Comparison of ENCODE assay signal across 19 cellular contexts in the genomic region with DNA sequence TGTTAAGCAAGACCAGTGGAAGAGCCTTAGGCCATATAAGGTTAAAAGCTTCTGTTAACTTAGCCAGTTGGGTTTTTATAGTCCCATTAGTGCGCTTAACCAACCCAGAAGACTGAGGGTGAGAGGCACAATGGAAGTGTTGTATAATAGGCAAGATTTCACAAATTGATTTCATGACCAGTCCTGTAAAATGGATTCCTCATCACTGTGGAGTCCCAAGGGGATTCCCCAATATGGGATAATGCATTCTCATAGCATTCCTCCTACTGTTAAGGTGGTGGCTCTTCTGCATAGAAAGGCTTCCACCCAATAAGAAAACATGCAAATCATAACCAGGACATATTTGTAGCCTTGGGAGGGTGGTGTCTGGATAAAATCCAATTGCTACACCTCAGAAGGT. TPM values are rescaled to one million over a fixed set of nuclear protein-coding genes. Genes with fewer than 3 reads are reported as not detected.
DNase-seq lines count a peak whose midpoint lies in the region; ATAC-seq and TF ChIP-seq lines count a peak whose summit lies in the region.
"Had no signal": no experiment of that assay in that cellular context is flagged by ENCODE, and none has a peak within 500 bp of the region (broad histone marks: within the 10 kb centered on the region; RNA-seq: fewer than 3 reads in every experiment).

No MANE protein-coding gene starts in this region.

- H3K9me3 ChIP-seq in IMR-90 (ENCODE audit: control insufficient read depth, insufficient read depth, low read length): no peaks in the 10 kb centered on the region
- no peaks in the 10 kb centered on the region for H3K9me3 ChIP-seq in RWPE2 (ENCODE audit: severe bottlenecking)
- H3K9me3 ChIP-seq: HAP-1, MG63 had no signal

- H3K4me1 ChIP-seq in IMR-90 (ENCODE audit: control insufficient read depth, insufficient read depth, low read length): peaks cover 5% of the 10 kb centered on the region
- peaks cover 12% of the 10 kb centered on the region for H3K4me1 ChIP-seq in RWPE2 (ENCODE audit: insufficient read depth, poor library complexity, severe bottlenecking)
- peaks cover 41% of the 10 kb centered on the region for H3K4me1 ChIP-seq in foreskin keratinocyte
- H3K4me1 ChIP-seq: SJCRH30 had no signal

- H4K8ac ChIP-seq in IMR-90 (ENCODE audit: low read depth in 2 of 2, low read length in 2 of 2): no peak overlapping the region

- H4K91ac ChIP-seq in IMR-90 (ENCODE audit: insufficient read depth, low read depth, low read length): no peak overlapping the region

- no peak overlapping the region for H3K27ac ChIP-seq in IMR-90 (ENCODE audit: insufficient read depth, low read length)
- no peak overlapping the region for H3K27ac ChIP-seq in RWPE2 (ENCODE audit: poor library complexity, severe bottlenecking)
- H3K27ac ChIP-seq in foreskin keratinocyte: peak overlapping the region; percentile 89
- H3K27ac ChIP-seq: SJCRH30 had no signal

- ATAC-seq in IMR-90 (ENCODE audit: low read depth): no peak
- peak; percentile 59 for ATAC-seq in RWPE2 (ENCODE audit: low read depth)
- ATAC-seq in foreskin keratinocyte: peak; percentile 87
- ATAC-seq in HG02885 (IDR thresholded peaks at IDR 0.05; ENCODE audit: poor library complexity, unreplicated experiment): no peak
- ATAC-seq in HG03175 (IDR thresholded peaks at IDR 0.05; ENCODE audit: unreplicated experiment): no peak
- ATAC-seq in HG03439 (IDR thresholded peaks at IDR 0.05; ENCODE audit: unreplicated experiment): no peak
- ATAC-seq: GM12878 had no signal

- no peak overlapping the region for H4K5ac ChIP-seq in IMR-90 (ENCODE audit: low read depth, low read length)

- H3K14ac ChIP-seq in IMR-90 (replicated peaks; ENCODE audit: low read depth, low read length): no peak overlapping the region

- BruUV-seq in IMR-90 (replicated peaks; lab: Mats Ljungman, UMichigan): no TSS peak

- TF ChIP-seq CTCF in IMR-90 (conservative IDR thresholded peaks at IDR 0.05; ENCODE audit: low read depth, low read length) (no peak), RWPE2 (IDR thresholded peaks at IDR 0.05; ENCODE audit: poor library complexity, severe bottlenecking) (no peak), foreskin keratinocyte (conservative IDR thresholded peaks at IDR 0.05) (peak; percentile 10)

- no peaks in the 10 kb centered on the region for H3K4me1 Mint-ChIP-seq in activated CD4-positive, alpha-beta memory T cell treated with anti-CD3 and anti-CD28 coated beads, Interleukin-2, amount 10 ng/mL, durations not matched to agents 7 days and 5 days

- dilution Hi-C loops in IMR-90 (cut with HindIII; ENCODE audit: low sequenced_read_pairs, unreplicated experiment): no loop called here

- DNase-seq in IMR-90: peak; percentile 29
- no peak for DNase-seq in RWPE2 (ENCODE audit: low spot score)
- peak; percentile 99 for DNase-seq in foreskin keratinocyte
- no peak for DNase-seq in activated CD4-positive, alpha-beta memory T cell treated with anti-CD3 and anti-CD28 coated beads, Interleukin-2, amount 10 ng/mL, durations not matched to agents 7 days and 5 days
- DNase-seq: CD8-positive, alpha-beta memory T cell; KBM-7; MG63; NCI-H1092 treated with DMSO at 0.1 percent for 48 hours; NCI-H1694; NCI-H446 treated with DMSO at 0.1 percent for 48 hours; NCI-H82; SJCRH30 had no signal

- H3K18ac ChIP-seq in IMR-90 (ENCODE audit: low read depth, low read length): no peak overlapping the region

- H3K4me3 Mint-ChIP-seq in activated CD4-positive, alpha-beta memory T cell treated with anti-CD3 and anti-CD28 coated beads, Interleukin-2, amount 10 ng/mL, durations not matched to agents 7 days and 5 days: no peak overlapping the region
- H3K4me3 Mint-ChIP-seq: CD8-positive, alpha-beta memory T cell had no signal

- no peak overlapping the region for H3K4ac ChIP-seq in IMR-90 (ENCODE audit: low read depth, low read length)

- H4K20me1 ChIP-seq in IMR-90 (ENCODE audit: insufficient read depth, low read length): no peaks in the 10 kb centered on the region

- no peak overlapping the region for H3K9ac ChIP-seq in IMR-90 (ENCODE audit: low read depth, low read length)

- CTCF ChIA-PET in IMR-90 (lab: Yijun Ruan, JAX): no interaction called here
- CTCF ChIA-PET in activated CD4-positive, alpha-beta memory T cell treated with anti-CD3 and anti-CD28 coated beads, Interleukin-2, amount 10 ng/mL, durations not matched to agents 7 days and 5 days (lab: Charles Lee): no interaction called here

- no peak overlapping the region for H2AK5ac ChIP-seq in IMR-90 (ENCODE audit: low read depth, low read length)

- H2AFZ ChIP-seq in IMR-90 (replicated peaks; ENCODE audit: low read length, poor library complexity): no peak overlapping the region

- peaks cover 10% of the 10 kb centered on the region for H3K9me1 ChIP-seq in IMR-90 (ENCODE audit: insufficient read depth, low read length)

- no peak overlapping the region for H2BK120ac ChIP-seq in IMR-90 (ENCODE audit: low read depth, low read length)

- intact Hi-C loops in IMR-90 (cut with micrococcal nuclease): no loop called here

- H3K36me3 ChIP-seq in IMR-90 (ENCODE audit: control insufficient read depth, insufficient read depth, low read length) (no peaks in the 10 kb centered on the region), RWPE2 (ENCODE audit: low read depth) (no peaks in the 10 kb centered on the region)
- H3K36me3 ChIP-seq: HAP-1, MG63, SJCRH30 had no signal

- in situ Hi-C loops in IMR-90 (cut with MboI; ENCODE audit: low sequenced_read_pairs): no loop called here

- H3K23ac ChIP-seq in IMR-90 (ENCODE audit: low read depth, low read length): no peak overlapping the region

- no peaks in the 10 kb centered on the region for H3K9me3 Mint-ChIP-seq in activated CD4-positive, alpha-beta memory T cell treated with anti-CD3 and anti-CD28 coated beads, Interleukin-2, amount 10 ng/mL, durations not matched to agents 7 days and 5 days
- H3K9me3 Mint-ChIP-seq: CD8-positive, alpha-beta memory T cell had no signal

- no peak for TF ChIP-seq RAD21 in IMR-90 (IDR thresholded peaks at IDR 0.05; ENCODE audit: low read length)

- TF ChIP-seq POLR2A in IMR-90 (IDR thresholded peaks at IDR 0.05; ENCODE audit: low read depth, low read length): no peak

- no CpG with 5 or more reads among the region's 1 CpG for WGBS in IMR-90 (ENCODE audit: extremely low coverage in 2 of 2, insufficient read length in 1 of 2), 2 experiments

- no peak overlapping the region for H2BK5ac ChIP-seq in IMR-90 (ENCODE audit: low read depth, low read length, poor library complexity, severe bottlenecking)

- peaks cover 3% of the 10 kb centered on the region; the same call in 1 of the 2 replicates for H3K27me3 ChIP-seq in IMR-90 (ENCODE audit: control insufficient read depth, insufficient read depth, low read length)
- H3K27me3 ChIP-seq in RWPE2 (ENCODE audit: insufficient read depth, poor library complexity, severe bottlenecking): no peaks in the 10 kb centered on the region
- no peaks in the 10 kb centered on the region for H3K27me3 ChIP-seq in foreskin keratinocyte
- H3K27me3 ChIP-seq: MG63, SJCRH30 had no signal

- no peaks in the 10 kb centered on the region for H3K36me3 Mint-ChIP-seq in activated CD4-positive, alpha-beta memory T cell treated with anti-CD3 and anti-CD28 coated beads, Interleukin-2, amount 10 ng/mL, durations not matched to agents 7 days and 5 days (ENCODE audit: low read depth)
- H3K36me3 Mint-ChIP-seq: CD8-positive, alpha-beta memory T cell had no signal

- H3K27ac Mint-ChIP-seq in activated CD4-positive, alpha-beta memory T cell treated with anti-CD3 and anti-CD28 coated beads, Interleukin-2, amount 10 ng/mL, durations not matched to agents 7 days and 5 days: no peak overlapping the region
- H3K27ac Mint-ChIP-seq: CD8-positive, alpha-beta memory T cell had no signal

- H3K4me3 ChIP-seq in IMR-90 (ENCODE audit: insufficient read depth, low read depth, low read length) (no peak overlapping the region), RWPE2 (ENCODE audit: severe bottlenecking) (no peak overlapping the region)
- H3K4me3 ChIP-seq: GM12878, HAP-1, MG63, SJCRH30 had no signal

- H3K27me3 Mint-ChIP-seq in activated CD4-positive, alpha-beta memory T cell treated with anti-CD3 and anti-CD28 coated beads, Interleukin-2, amount 10 ng/mL, durations not matched to agents 7 days and 5 days: peaks cover 26% of the 10 kb centered on the region

- H3K4me2 ChIP-seq in IMR-90 (ENCODE audit: low read depth, low read length): no peak overlapping the region

- no peaks in the 10 kb centered on the region for H3K79me1 ChIP-seq in IMR-90 (ENCODE audit: low read depth in 1 of 2, low read length in 2 of 2)

- no peak overlapping the region for H3K56ac ChIP-seq in IMR-90 (ENCODE audit: extremely low read depth, insufficient read depth, low read length)

- H2AK9ac ChIP-seq in IMR-90 (replicated peaks; ENCODE audit: low read depth, low read length, poor library complexity): no peak overlapping the region

- no peak overlapping the region for H2BK15ac ChIP-seq in IMR-90 (ENCODE audit: low read depth, low read length)

- POLR2A ChIA-PET in IMR-90 (lab: Charles Lee; ENCODE audit: unreplicated experiment): no interaction called here
- POLR2A ChIA-PET in activated CD4-positive, alpha-beta memory T cell treated with anti-CD3 and anti-CD28 coated beads, Interleukin-2, amount 10 ng/mL, durations not matched to agents 7 days and 5 days (lab: Charles Lee): no interaction called here

- H2BK20ac ChIP-seq in IMR-90 (ENCODE audit: low read depth, low read length): no peak overlapping the region

TF ChIP-seq in IMR-90, 13 proteins besides CTCF, POLR2A, EP300 and RAD21 (continues in another document):
- TF ChIP-seq CHD1 (IDR thresholded peaks at IDR 0.05; ENCODE audit: low read depth, low read length): no peak
- no peak for TF ChIP-seq MXI1 (IDR thresholded peaks at IDR 0.05; ENCODE audit: borderline replicate concordance, low read depth, low read length)
- no peak for TF ChIP-seq SMC3 (IDR thresholded peaks at IDR 0.05; ENCODE audit: low read depth, low read length)
- TF ChIP-seq RCOR1 (IDR thresholded peaks at IDR 0.05; ENCODE audit: insufficient replicate concordance, low read length): no peak
- no peak for TF ChIP-seq MAZ (IDR thresholded peaks at IDR 0.05; ENCODE audit: borderline replicate concordance, low read depth, low read length)
- TF ChIP-seq MAFK (IDR thresholded peaks at IDR 0.05; ENCODE audit: low read depth, low read length): no peak

RNA-seq across cellular contexts. Expression of a gene that starts 22.1 kb away (rescaled TPM):
- total RNA-seq in IMR-90 (2012; rRNA removed): under 0.01 TPM in 1 of 2 replicates, not detected in the other
- 0.06 TPM in 1 of 2 replicates, not detected in the other for polyA plus RNA-seq in IMR-90 (2012; rRNA removed)
- polyA plus RNA-seq in IMR-90 (2012; cell fraction: cytosol; rRNA removed): not detected in 2 replicates
- polyA plus RNA-seq in IMR-90 (2012; cell fraction: nucleus; rRNA removed; ENCODE audit: low replicate concordance): not detected in 2 replicates
- 0.31 and 0.53 TPM in 2 replicates for total RNA-seq in foreskin keratinocyte
- polyA plus RNA-seq in foreskin keratinocyte: 0.26 and 0.67 TPM in 2 replicates
- total RNA-seq in activated CD4-positive, alpha-beta memory T cell treated with anti-CD3 and anti-CD28 coated beads, Interleukin-2, amount 10 ng/mL, durations not matched to agents 7 days and 5 days: not detected
- total RNA-seq: CD8-positive, alpha-beta memory T cell; G401; GM12878; RPMI7951; SJCRH30 had no signal
- polyA plus RNA-seq: CD8-positive, alpha-beta memory T cell; GM12878 had no signal

Comparison
In these comparisons a context has a peak if more than half of its experiments do, and no peak if none do; other contexts are left out.
1. ATAC-seq: peak in RWPE2 (single experiment) and foreskin keratinocyte (single experiment); none in IMR-90 (single experiment), HG02885 (single experiment), HG03175 (single experiment) and HG03439 (single experiment).
2. DNase-seq: peak in IMR-90 (single experiment) and foreskin keratinocyte (2 of 2); none in RWPE2 (single experiment) and activated CD4-positive, alpha-beta memory T cell treated with anti-CD3 and anti-CD28 coated beads, Interleukin-2, amount 10 ng/mL, durations not matched to agents 7 days and 5 days (single experiment).